8 cellular contexts compared by ENCODE assay signal in the genomic region with DNA sequence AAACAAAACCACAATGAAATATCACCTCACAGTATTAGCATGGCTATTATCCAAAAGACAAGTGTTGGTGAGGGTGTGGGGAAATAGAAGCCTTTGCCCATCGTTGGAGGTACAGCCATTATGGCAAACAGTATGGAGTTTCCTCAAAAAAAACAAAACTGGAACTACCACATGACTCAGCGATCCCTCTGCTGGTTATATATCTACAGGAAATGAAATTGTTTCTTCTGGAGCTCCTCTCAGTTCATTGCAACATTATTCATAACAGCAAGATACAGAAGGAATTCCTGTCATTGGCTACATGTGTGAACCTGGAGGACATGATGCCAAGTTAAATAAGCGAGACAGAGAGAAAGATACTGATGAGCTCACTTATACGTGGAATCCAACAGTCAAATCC. TPM values are rescaled to one million over a fixed set of nuclear protein-coding genes. Genes with fewer than 3 reads are reported as not detected.
DNase-seq lines count a peak whose midpoint lies in the region; FAIRE-seq and TF ChIP-seq lines count a peak whose summit lies in the region.

No MANE protein-coding gene starts in this region.

- no peak overlapping the region for H3K4me3 ChIP-seq in AG04449 (ENCODE audit: low read depth, low read length)
- no peak overlapping the region for H3K4me3 ChIP-seq in fibroblast of lung (replicated peaks in 1 of 4; ENCODE audit: control extremely low read depth in 1 of 4, insufficient read depth in 1 of 4, low read depth in 3 of 4, low read length in 4 of 4)

- H4K20me1 ChIP-seq in H9 (ENCODE audit: control insufficient read depth, insufficient read depth, insufficient read length) (no peaks in the 10 kb centered on the region), fibroblast of lung (ENCODE audit: control insufficient read depth, extremely low read depth, insufficient read depth, low read length) (no peaks in the 10 kb centered on the region)

- no peak overlapping the region for H2BK12ac ChIP-seq in H9 (ENCODE audit: insufficient read length, low read depth, low read length)

- no peak overlapping the region for H2BK15ac ChIP-seq in H9 (ENCODE audit: low read depth, low read length)

- no peak overlapping the region for H2AK5ac ChIP-seq in H9 (ENCODE audit: insufficient read length, low read length)

- peak; percentile 25 for TF ChIP-seq CTCF in AG04449 (IDR thresholded peaks at IDR 0.05; ENCODE audit: insufficient read depth, low read length, missing control alignments)
- peak; percentile 30; the same call in 2 of the 3 replicates for TF ChIP-seq CTCF in H9 (conservative IDR thresholded peaks at IDR 0.05)
- TF ChIP-seq CTCF in fibroblast of lung (conservative IDR thresholded peaks at IDR 0.05 in 1 of 2, IDR thresholded peaks at IDR 0.05 in 1 of 2; ENCODE audit: low read depth in 1 of 2, low read length in 2 of 2): peak; percentile 22 to 43

- intact Hi-C loops in head of caudate nucleus (cut with DNase I): loop anchor here (5.0 kb wide), 1 partner anchor 201 kb away; a partner anchor contains a TSS

- no CpG with 5 or more reads among the region's 4 CpGs for WGBS in H9 (ENCODE audit: extremely low coverage, insufficient read length, low lambda C conversion rate)

- peaks cover 14% of the 10 kb centered on the region for H3K23me2 ChIP-seq in H9 (ENCODE audit: insufficient read length, low read depth, low read length, poor library complexity, severe bottlenecking)

- H3K36me3 ChIP-seq in fibroblast of lung (ENCODE audit: control insufficient read depth, insufficient read depth, low read length): peaks cover 5% of the 10 kb centered on the region

- H3T11ph ChIP-seq in H9 (ENCODE audit: low read length): no peak overlapping the region

- peaks cover 14 to 16% of the 10 kb centered on the region in 2 experiments for H3K4me1 Mint-ChIP-seq in H9

- no peak overlapping the region for H2BK5ac ChIP-seq in H9 (ENCODE audit: insufficient read length, low read length)

- H3K4me3 Mint-ChIP-seq in H9: no peak overlapping the region

- peaks cover 12% of the 10 kb centered on the region for H3K27me3 Mint-ChIP-seq in H9 (ENCODE audit: low read depth)

- peaks cover 10 to 15% (median 12%) of the 10 kb centered on the region in 3 experiments; a peak in 6 of 7 replicates for H3K36me3 Mint-ChIP-seq in H9 (ENCODE audit: insufficient read depth in 1 of 3, low read depth in 3 of 3)

- no peak overlapping the region for H3K27ac ChIP-seq in H9 (ENCODE audit: insufficient read length, low read depth, low read length)
- no peak overlapping the region for H3K27ac ChIP-seq in fibroblast of lung (ENCODE audit: insufficient read depth, low read length)

- no peak for FAIRE-seq in frontal cortex (lab: Jason Lieb, UNC)

- peaks cover 8% of the 10 kb centered on the region; the same call in 1 of the 2 replicates for H3K4me1 ChIP-seq in H9 (ENCODE audit: insufficient read depth, low read length)
- H3K4me1 ChIP-seq in fibroblast of lung (ENCODE audit: control insufficient read depth, extremely low read depth, insufficient read depth, low read length): peaks cover 8% of the 10 kb centered on the region

- no peak overlapping the region for H4K8ac ChIP-seq in H9 (replicated peaks; ENCODE audit: insufficient read length, low read depth, low read length)

- H3K27ac Mint-ChIP-seq in H9: peak overlapping the region in 1 of 3 experiments; percentile 22; a peak in 1 of 7 replicates

- no peak overlapping the region for H3K4me2 ChIP-seq in H9 (ENCODE audit: insufficient read depth, insufficient read length, low read length)
- H3K4me2 ChIP-seq in fibroblast of lung (ENCODE audit: extremely low read depth, insufficient read depth, low read length): peak overlapping the region; percentile 59

- no peaks in the 10 kb centered on the region for H3K9me3 ChIP-seq in H9 (ENCODE audit: control insufficient read depth, low read depth, low read length)
- no peaks in the 10 kb centered on the region for H3K9me3 ChIP-seq in fibroblast of lung (ENCODE audit: control insufficient read depth, insufficient read depth, low read depth, low read length)

- H3K14ac ChIP-seq in H9 (ENCODE audit: insufficient read depth, low read length): no peak overlapping the region

- no peak overlapping the region for H4K5ac ChIP-seq in H9 (ENCODE audit: insufficient read length, low read depth, low read length)

- H3K79me2 ChIP-seq in H9 (ENCODE audit: insufficient read depth, low read length) (peaks cover 21% of the 10 kb centered on the region), fibroblast of lung (ENCODE audit: control insufficient read depth, insufficient read depth, low read length) (peaks cover 21% of the 10 kb centered on the region)

- no peak overlapping the region for H2BK20ac ChIP-seq in H9 (ENCODE audit: low read depth, low read length, poor library complexity, severe bottlenecking)

- H3K79me1 ChIP-seq in H9 (ENCODE audit: insufficient read depth, low read depth, low read length, poor library complexity, severe bottlenecking): peaks cover 8% of the 10 kb centered on the region

- H3K56ac ChIP-seq in H9 (ENCODE audit: insufficient read length, low read depth, low read length): no peak overlapping the region

- no peak overlapping the region for H3K9ac ChIP-seq in H9 (ENCODE audit: extremely low read depth, insufficient read length, low read length)
- no peak overlapping the region for H3K9ac ChIP-seq in fibroblast of lung (ENCODE audit: insufficient read depth, low read length)

- DNase-seq in AG04449 (ENCODE audit: low read depth, low spot score) (peak; percentile 76), H9 (no peak), RPMI8226 (peak; percentile 51), fibroblast of lung (ENCODE audit: low read depth in 2 of 2) (peak; percentile 72 to 82), head of caudate nucleus (no peak), HuH-7.5 (ENCODE audit: low spot score) (no peak), frontal cortex (ENCODE audit: low spot score in 2 of 2) (no peak), NCI-H2081 treated with DMSO at 0.1 percent for 48 hours (lab: John Stamatoyannopoulos, UW) (no peak)

- no peak overlapping the region for H4K91ac ChIP-seq in H9 (ENCODE audit: insufficient read length, low read depth, low read length)

- no peaks in the 10 kb centered on the region for H3K9me3 Mint-ChIP-seq in H9

- H3K23ac ChIP-seq in H9 (ENCODE audit: insufficient read length, low read depth, low read length): no peak overlapping the region

- H3K4ac ChIP-seq in H9 (ENCODE audit: low read depth, low read length): no peak overlapping the region

- H3K27me3 ChIP-seq in H9 (ENCODE audit: insufficient read depth, low read length) (no peaks in the 10 kb centered on the region), fibroblast of lung (ENCODE audit: control insufficient read depth, insufficient read depth, low read length) (no peaks in the 10 kb centered on the region)

- H2AFZ ChIP-seq in H9 (ENCODE audit: low read length) (no peak overlapping the region), fibroblast of lung (ENCODE audit: low read length) (peak overlapping the region; percentile 84)

- POLR2A ChIA-PET in AG04449 (lab: Yijun Ruan, JAX): interaction anchor here (0.6 to 1.1 kb wide), 2 partner anchors 151 to 200 kb away, joined by 3 read pairs; a partner anchor contains a TSS

- CTCF ChIA-PET in AG04449 (lab: Yijun Ruan, JAX): interaction anchor here (0.8 to 2.5 kb wide), 5 partner anchors 135 to 1562 kb away, joined by 3 to 8 read pairs (median 3); no protein-coding TSS in a partner anchor

- no peak overlapping the region for H2BK120ac ChIP-seq in H9 (ENCODE audit: low read depth, low read length, poor library complexity, severe bottlenecking)

- H3K18ac ChIP-seq in H9 (ENCODE audit: insufficient read length, low read depth, low read length): no peak overlapping the region

RNA-seq across cellular contexts. Expression of a gene that starts 2.4 kb away (rescaled TPM):
- total RNA-seq in H9 (2021) (59.4 and 63.3 TPM in 2 replicates), fibroblast of lung (75.5 and 91.0 TPM in 2 replicates), frontal cortex (87.6 TPM)
- polyA plus RNA-seq in fibroblast of lung: 76.2 and 76.3 TPM in 2 replicates
- 45.2 and 46.8 TPM in 2 replicates for polyA plus RNA-seq in fibroblast of lung (2012)
- 44.7 and 61.3 TPM in 2 replicates for polyA minus RNA-seq in fibroblast of lung (ENCODE audit: low replicate concordance)

Comparison
In these comparisons a context has a peak if more than half of its experiments do, and no peak if none do; other contexts are left out.
1. DNase-seq: peak in AG04449 (single experiment), RPMI8226 (single experiment) and fibroblast of lung (2 of 2); none in H9 (single experiment), head of caudate nucleus (0 of 42), HuH-7.5 (single experiment), frontal cortex (0 of 2) and NCI-H2081 treated with DMSO at 0.1 percent for 48 hours (single experiment).
2. Peak in every context shown above with its lines, with median percentiles within 50 percentile points of each other: CTCF ChIP-seq.